Comparison of ENCODE assay signal across 25 cellular contexts in genomic region chr1:12507631-12508030, GRCh38.
"Had no signal": no experiment of that assay in that cellular context is flagged by ENCODE, and none has a peak within 500 bp of the region (broad histone marks: within the 10 kb centered on the region; RNA-seq: fewer than 3 reads in every experiment).

No MANE protein-coding gene starts in this region.

- H3K27ac ChIP-seq: epithelial cell of prostate, ovary, SK-N-MC, testis, transverse colon, WERI-Rb-1 had no signal

- H3K36me3 ChIP-seq: ovary, WERI-Rb-1 had no signal

- H3K9me3 Mint-ChIP-seq: activated CD4-positive, alpha-beta memory T cell treated with anti-CD3 and anti-CD28 coated beads for 36 hours; activated naive CD4-positive, alpha-beta T cell treated with anti-CD3 and anti-CD28 coated beads for 36 hours; activated T-helper 1 cell treated with anti-CD3 and anti-CD28 coated beads, Interleukin-12 subunit alpha, Interleukin-12 subunit beta, Interleukin-2, Interleukin-4 antibody, amounts not matched to agents 30 ng/mL and 10 ng/mL and 1 ng/mL, durations not matched to agents 14 hours and 24 hours and 36 hours; dendritic cell treated with granulocyte-macrophage colony-stimulating factor and Interleukin-4, amounts not matched to agents 40 ng/mL and 50 ng/mL, for 4 days; stimulated activated naive B cell treated with anti-CD40 and anti-IgM and Interleukin-4, amounts not matched to agents 10 μg/mL and 1 μg/mL and 100 μg/mL, for 72 hours had no signal

- H3K27me3 ChIP-seq: ovary, testis, transverse colon had no signal

- DNase-seq: activated CD4-positive, alpha-beta memory T cell treated with anti-CD3 and anti-CD28 coated beads for 36 hours; activated CD4-positive, alpha-beta T cell treated with anti-CD3 and anti-CD28 coated beads for 48 hours; activated effector memory CD4-positive, alpha-beta T cell treated with anti-CD3 and anti-CD28 coated beads, Interleukin-2, amount 50 U/mL, for 16 hours; activated naive CD4-positive, alpha-beta T cell treated with anti-CD3 and anti-CD28 coated beads for 36 hours; effector CD4-positive, alpha-beta T cell; glutamatergic neuron; left cardiac atrium; midbrain; naive thymus-derived CD4-positive, alpha-beta T cell; ovary; retina; stimulated activated CD4-positive, alpha-beta T cell treated with anti-CD3 and anti-CD28 coated beads, Interleukin-15, amount 100 ng/mL, for 24 hours; stimulated activated CD4-positive, alpha-beta T cell treated with anti-CD3 and anti-CD28 coated beads, Interleukin-2, amount 100 ng/mL, for 24 hours; stimulated activated naive B cell treated with anti-CD40 and anti-IgM and Interleukin-4, amounts not matched to agents 10 μg/mL and 1 μg/mL and 100 μg/mL, for 72 hours; T-helper 9 cell; testis; transverse colon; WERI-Rb-1 had no signal

- H3K27me3 Mint-ChIP-seq: activated CD4-positive, alpha-beta memory T cell treated with anti-CD3 and anti-CD28 coated beads for 36 hours; central memory CD8-positive, alpha-beta T cell; dendritic cell treated with granulocyte-macrophage colony-stimulating factor and Interleukin-4, amounts not matched to agents 40 ng/mL and 50 ng/mL, for 4 days; naive thymus-derived CD4-positive, alpha-beta T cell; progenitor cell of endocrine pancreas; stimulated activated naive B cell treated with anti-CD40 and anti-IgM and Interleukin-4, amounts not matched to agents 10 μg/mL and 1 μg/mL and 100 μg/mL, for 72 hours had no signal

- H3K9me3 ChIP-seq: ovary, testis, transverse colon had no signal

- H3K4me3 Mint-ChIP-seq: activated CD4-positive, alpha-beta memory T cell treated with anti-CD3 and anti-CD28 coated beads for 36 hours; activated naive CD4-positive, alpha-beta T cell treated with anti-CD3 and anti-CD28 coated beads for 36 hours; activated T-helper 1 cell treated with anti-CD3 and anti-CD28 coated beads, Interleukin-12 subunit alpha, Interleukin-12 subunit beta, Interleukin-2, Interleukin-4 antibody, amounts not matched to agents 30 ng/mL and 10 ng/mL and 1 ng/mL, durations not matched to agents 14 hours and 24 hours and 36 hours; central memory CD8-positive, alpha-beta T cell; dendritic cell treated with granulocyte-macrophage colony-stimulating factor and Interleukin-4, amounts not matched to agents 40 ng/mL and 50 ng/mL, for 4 days; naive thymus-derived CD4-positive, alpha-beta T cell; stimulated activated naive B cell treated with anti-CD40 and anti-IgM and Interleukin-4, amounts not matched to agents 10 μg/mL and 1 μg/mL and 100 μg/mL, for 72 hours had no signal

- ATAC-seq: activated CD4-positive, CD25-positive, alpha-beta regulatory T cell treated with anti-CD3 and anti-CD28 coated beads, Interleukin-2, amount 50 U/mL, for 24 hours; naive thymus-derived CD4-positive, alpha-beta T cell; stimulated activated naive B cell treated with anti-CD40 and anti-IgM and Interleukin-4, amounts not matched to agents 10 μg/mL and 1 μg/mL and 100 μg/mL, for 72 hours had no signal

- H3K4me1 ChIP-seq: testis had no signal

- H3K27ac Mint-ChIP-seq: activated CD4-positive, alpha-beta memory T cell treated with anti-CD3 and anti-CD28 coated beads for 36 hours; activated T-helper 1 cell treated with anti-CD3 and anti-CD28 coated beads, Interleukin-12 subunit alpha, Interleukin-12 subunit beta, Interleukin-2, Interleukin-4 antibody, amounts not matched to agents 30 ng/mL and 10 ng/mL and 1 ng/mL, durations not matched to agents 14 hours and 24 hours and 36 hours; dendritic cell treated with granulocyte-macrophage colony-stimulating factor and Interleukin-4, amounts not matched to agents 40 ng/mL and 50 ng/mL, for 4 days; progenitor cell of endocrine pancreas; stimulated activated naive B cell treated with anti-CD40 and anti-IgM and Interleukin-4, amounts not matched to agents 10 μg/mL and 1 μg/mL and 100 μg/mL, for 72 hours had no signal

- H3K4me3 ChIP-seq: ovary, SK-N-MC, testis, transverse colon had no signal
